ENCODE assay signal across 2 cellular contexts in the genomic region with DNA sequence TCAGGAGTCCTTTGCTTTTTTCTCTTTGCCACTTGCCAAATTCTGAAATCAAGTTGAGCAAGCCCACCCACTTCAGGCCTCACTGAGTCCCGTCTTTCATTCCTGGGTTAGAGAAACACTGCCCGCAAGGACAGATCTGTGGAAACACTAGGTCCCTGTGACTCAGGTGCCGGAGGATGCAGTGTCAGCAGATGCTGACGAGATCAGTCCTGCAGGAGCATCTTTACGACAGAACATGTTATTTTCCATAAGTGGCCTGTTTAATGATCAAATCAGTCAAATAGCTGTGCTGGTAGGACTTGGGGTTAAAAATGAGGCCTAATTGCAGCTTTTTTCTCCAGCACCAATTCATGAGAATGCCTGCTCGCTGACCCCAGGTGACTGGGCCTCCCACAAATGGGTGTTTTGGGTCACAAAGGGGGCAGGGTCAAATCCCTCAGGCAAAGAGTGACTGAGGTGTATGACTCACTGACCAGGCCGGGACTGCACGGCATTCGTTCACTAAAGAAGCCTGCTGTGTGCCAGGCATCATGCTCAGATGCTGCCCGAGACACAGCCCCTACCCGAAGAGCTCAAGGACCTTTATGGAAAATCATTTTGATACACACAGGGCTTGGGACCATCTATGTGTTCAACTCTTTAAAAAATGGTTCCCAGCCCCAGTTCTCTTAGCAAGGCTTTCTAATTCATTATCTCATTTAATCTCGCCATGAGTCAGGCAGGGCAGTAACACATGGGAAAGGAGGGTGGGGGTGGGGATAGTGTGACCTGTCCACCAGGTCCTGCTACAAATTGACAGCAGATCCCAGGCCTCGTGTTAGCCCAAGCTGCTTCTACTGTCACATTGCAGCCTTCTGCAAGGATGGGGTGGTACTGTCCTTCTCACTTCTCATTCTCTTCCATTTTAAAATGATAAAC.
TF ChIP-seq lines count a peak whose summit lies in the region.

No MANE protein-coding gene starts in this region.

TF ChIP-seq in GM12878, 131 proteins besides CTCF, POLR2A, EP300 and RAD21 (continues in another document):
- no peak for TF ChIP-seq CHD1 (IDR thresholded peaks at IDR 0.05; ENCODE audit: low read depth, low read length)
- TF ChIP-seq NFIC (IDR thresholded peaks at IDR 0.05; ENCODE audit: low read depth, low read length): no peak
- TF ChIP-seq, protein P1, sequence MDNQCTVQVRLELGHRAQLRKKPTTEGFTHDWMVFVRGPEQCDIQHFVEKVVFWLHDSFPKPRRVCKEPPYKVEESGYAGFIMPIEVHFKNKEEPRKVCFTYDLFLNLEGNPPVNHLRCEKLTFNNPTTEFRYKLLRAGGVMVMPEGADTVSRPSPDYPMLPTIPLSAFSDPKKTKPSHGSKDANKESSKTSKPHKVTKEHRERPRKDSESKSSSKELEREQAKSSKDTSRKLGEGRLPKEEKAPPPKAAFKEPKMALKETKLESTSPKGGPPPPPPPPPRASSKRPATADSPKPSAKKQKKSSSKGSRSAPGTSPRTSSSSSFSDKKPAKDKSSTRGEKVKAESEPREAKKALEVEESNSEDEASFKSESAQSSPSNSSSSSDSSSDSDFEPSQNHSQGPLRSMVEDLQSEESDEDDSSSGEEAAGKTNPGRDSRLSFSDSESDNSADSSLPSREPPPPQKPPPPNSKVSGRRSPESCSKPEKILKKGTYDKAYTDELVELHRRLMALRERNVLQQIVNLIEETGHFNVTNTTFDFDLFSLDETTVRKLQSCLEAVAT (IDR thresholded peaks at IDR 0.05): no peak
- no peak for TF ChIP-seq IRF4 (IDR thresholded peaks at IDR 0.05; ENCODE audit: low read depth, low read length)
- TF ChIP-seq NRF1 (conservative IDR thresholded peaks at IDR 0.05; ENCODE audit: low read depth, low read length): no peak
- peak; percentile 72 for TF ChIP-seq NR2F1 (conservative IDR thresholded peaks at IDR 0.05)
- no peak for TF ChIP-seq ZSCAN29 (IDR thresholded peaks at IDR 0.05)
- no peak for TF ChIP-seq KAT2A (conservative IDR thresholded peaks at IDR 0.05; ENCODE audit: control insufficient read depth, low read depth, low read length)
- TF ChIP-seq, protein P2, sequence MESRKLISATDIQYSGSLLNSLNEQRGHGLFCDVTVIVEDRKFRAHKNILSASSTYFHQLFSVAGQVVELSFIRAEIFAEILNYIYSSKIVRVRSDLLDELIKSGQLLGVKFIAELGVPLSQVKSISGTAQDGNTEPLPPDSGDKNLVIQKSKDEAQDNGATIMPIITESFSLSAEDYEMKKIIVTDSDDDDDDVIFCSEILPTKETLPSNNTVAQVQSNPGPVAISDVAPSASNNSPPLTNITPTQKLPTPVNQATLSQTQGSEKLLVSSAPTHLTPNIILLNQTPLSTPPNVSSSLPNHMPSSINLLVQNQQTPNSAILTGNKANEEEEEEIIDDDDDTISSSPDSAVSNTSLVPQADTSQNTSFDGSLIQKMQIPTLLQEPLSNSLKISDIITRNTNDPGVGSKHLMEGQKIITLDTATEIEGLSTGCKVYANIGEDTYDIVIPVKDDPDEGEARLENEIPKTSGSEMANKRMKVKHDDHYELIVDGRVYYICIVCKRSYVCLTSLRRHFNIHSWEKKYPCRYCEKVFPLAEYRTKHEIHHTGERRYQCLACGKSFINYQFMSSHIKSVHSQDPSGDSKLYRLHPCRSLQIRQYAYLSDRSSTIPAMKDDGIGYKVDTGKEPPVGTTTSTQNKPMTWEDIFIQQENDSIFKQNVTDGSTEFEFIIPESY (IDR thresholded peaks at IDR 0.05): no peak
- TF ChIP-seq, protein P3, sequence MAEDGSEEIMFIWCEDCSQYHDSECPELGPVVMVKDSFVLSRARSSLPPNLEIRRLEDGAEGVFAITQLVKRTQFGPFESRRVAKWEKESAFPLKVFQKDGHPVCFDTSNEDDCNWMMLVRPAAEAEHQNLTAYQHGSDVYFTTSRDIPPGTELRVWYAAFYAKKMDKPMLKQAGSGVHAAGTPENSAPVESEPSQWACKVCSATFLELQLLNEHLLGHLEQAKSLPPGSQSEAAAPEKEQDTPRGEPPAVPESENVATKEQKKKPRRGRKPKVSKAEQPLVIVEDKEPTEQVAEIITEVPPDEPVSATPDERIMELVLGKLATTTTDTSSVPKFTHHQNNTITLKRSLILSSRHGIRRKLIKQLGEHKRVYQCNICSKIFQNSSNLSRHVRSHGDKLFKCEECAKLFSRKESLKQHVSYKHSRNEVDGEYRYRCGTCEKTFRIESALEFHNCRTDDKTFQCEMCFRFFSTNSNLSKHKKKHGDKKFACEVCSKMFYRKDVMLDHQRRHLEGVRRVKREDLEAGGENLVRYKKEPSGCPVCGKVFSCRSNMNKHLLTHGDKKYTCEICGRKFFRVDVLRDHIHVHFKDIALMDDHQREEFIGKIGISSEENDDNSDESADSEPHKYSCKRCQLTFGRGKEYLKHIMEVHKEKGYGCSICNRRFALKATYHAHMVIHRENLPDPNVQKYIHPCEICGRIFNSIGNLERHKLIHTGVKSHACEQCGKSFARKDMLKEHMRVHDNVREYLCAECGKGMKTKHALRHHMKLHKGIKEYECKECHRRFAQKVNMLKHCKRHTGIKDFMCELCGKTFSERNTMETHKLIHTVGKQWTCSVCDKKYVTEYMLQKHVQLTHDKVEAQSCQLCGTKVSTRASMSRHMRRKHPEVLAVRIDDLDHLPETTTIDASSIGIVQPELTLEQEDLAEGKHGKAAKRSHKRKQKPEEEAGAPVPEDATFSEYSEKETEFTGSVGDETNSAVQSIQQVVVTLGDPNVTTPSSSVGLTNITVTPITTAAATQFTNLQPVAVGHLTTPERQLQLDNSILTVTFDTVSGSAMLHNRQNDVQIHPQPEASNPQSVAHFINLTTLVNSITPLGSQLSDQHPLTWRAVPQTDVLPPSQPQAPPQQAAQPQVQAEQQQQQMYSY (CRISPR knock-in tag; IDR thresholded peaks at IDR 0.05): no peak
- 0 out of 2 replicates have a peak, but pooled peaks have one; percentile 21 for TF ChIP-seq ZNF24 (IDR thresholded peaks at IDR 0.05)
- TF ChIP-seq, protein P4, sequence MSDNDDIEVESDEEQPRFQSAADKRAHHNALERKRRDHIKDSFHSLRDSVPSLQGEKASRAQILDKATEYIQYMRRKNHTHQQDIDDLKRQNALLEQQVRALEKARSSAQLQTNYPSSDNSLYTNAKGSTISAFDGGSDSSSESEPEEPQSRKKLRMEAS (IDR thresholded peaks at IDR 0.05; ENCODE audit: low read depth, low read length): no peak
- TF ChIP-seq SIX5 (IDR thresholded peaks at IDR 0.05; ENCODE audit: low read depth, low read length, severe bottlenecking): no peak
- no peak for TF ChIP-seq POU2F2 (IDR thresholded peaks at IDR 0.05; ENCODE audit: borderline replicate concordance, low read depth, low read length)
- no peak for TF ChIP-seq TCF12 (IDR thresholded peaks at IDR 0.05; ENCODE audit: low read depth, low read length)

TF ChIP-seq in HEK293T, 16 proteins besides CTCF, POLR2A, EP300 and RAD21:
- TF ChIP-seq, protein P5, sequence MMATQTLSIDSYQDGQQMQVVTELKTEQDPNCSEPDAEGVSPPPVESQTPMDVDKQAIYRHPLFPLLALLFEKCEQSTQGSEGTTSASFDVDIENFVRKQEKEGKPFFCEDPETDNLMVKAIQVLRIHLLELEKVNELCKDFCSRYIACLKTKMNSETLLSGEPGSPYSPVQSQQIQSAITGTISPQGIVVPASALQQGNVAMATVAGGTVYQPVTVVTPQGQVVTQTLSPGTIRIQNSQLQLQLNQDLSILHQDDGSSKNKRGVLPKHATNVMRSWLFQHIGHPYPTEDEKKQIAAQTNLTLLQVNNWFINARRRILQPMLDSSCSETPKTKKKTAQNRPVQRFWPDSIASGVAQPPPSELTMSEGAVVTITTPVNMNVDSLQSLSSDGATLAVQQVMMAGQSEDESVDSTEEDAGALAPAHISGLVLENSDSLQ (IDR thresholded peaks at IDR 0.05): no peak
- TF ChIP-seq ELF4 (IDR thresholded peaks at IDR 0.05) (no peak), SP1 (IDR thresholded peaks at IDR 0.05) (no peak), SUZ12 (IDR thresholded peaks at IDR 0.05) (no peak), LEF1 (IDR thresholded peaks at IDR 0.05; ENCODE audit: borderline replicate concordance) (no peak), CTBP1 (IDR thresholded peaks at IDR 0.05; ENCODE audit: borderline replicate concordance) (no peak), FOXM1 (IDR thresholded peaks at IDR 0.05; ENCODE audit: borderline replicate concordance) (no peak)
